8 cellular contexts compared by ENCODE assay signal in genomic region chr7:44307301-44307900, GRCh38. TPM values are rescaled to one million over a fixed set of nuclear protein-coding genes. Genes with fewer than 3 reads are reported as not detected.
A peak's percentile ranks its signal among the peaks of the same experiment; 100 is the strongest.
DNase-seq lines count a peak whose midpoint lies in the region; ATAC-seq, FAIRE-seq and TF ChIP-seq lines count a peak whose summit lies in the region.

No MANE protein-coding gene starts in this region.

- H3K14ac ChIP-seq in H1 (ENCODE audit: insufficient read length) = no peak overlapping the region

- no peaks in the 10 kb centered on the region for H3K36me3 ChIP-seq in H1 (ENCODE audit: control insufficient read depth in 2 of 4, insufficient read depth in 4 of 4, low read length in 3 of 4)

- FAIRE-seq in RCC 7860 (lab: Jason Lieb, UNC) = peak; percentile 84
- no peak for FAIRE-seq in H1 (lab: Jason Lieb, UNC)

- H3K18ac ChIP-seq in H1 (ENCODE audit: extremely low read depth, low read length) = no peak overlapping the region

- no peaks in the 10 kb centered on the region for H3K36me3 Mint-ChIP-seq in osteocyte (ENCODE audit: unreplicated experiment)

- CTCF ChIA-PET in H1 (lab: Charles Lee; ENCODE audit: partially characterized antibody) = interaction anchor here (0.6 to 3.4 kb wide), 11 partner anchors 13 to 258 kb away, joined by 3 to 37 read pairs (median 3); no protein-coding TSS in a partner anchor

- no peak overlapping the region for H2AFZ ChIP-seq in H1 (ENCODE audit: low read length)

- H2BK5ac ChIP-seq in H1 (ENCODE audit: low read depth, low read length) = no peak overlapping the region

- H3K9me3 Mint-ChIP-seq in osteocyte (ENCODE audit: unreplicated experiment) = peaks cover 4% of the 10 kb centered on the region

- H3K27me3 Mint-ChIP-seq in osteocyte (ENCODE audit: unreplicated experiment) = peaks cover 31% of the 10 kb centered on the region

- no peak overlapping the region for H3K4ac ChIP-seq in H1 (replicated peaks; ENCODE audit: insufficient read length, low read depth, low read length)

- no peaks in the 10 kb centered on the region for H3K79me2 ChIP-seq in H1 (ENCODE audit: control insufficient read depth in 1 of 2, insufficient read depth in 2 of 2, low read length in 2 of 2)

- peaks cover 3% of the 10 kb centered on the region for H3K4me1 Mint-ChIP-seq in osteocyte (ENCODE audit: unreplicated experiment)

- H3K23me2 ChIP-seq in H1 (ENCODE audit: low read depth, low read length) = peaks cover 8% of the 10 kb centered on the region; the same call in 1 of the 2 replicates

- TF ChIP-seq EP300 in H1 (IDR thresholded peaks at IDR 0.05; ENCODE audit: borderline replicate concordance in 1 of 2, low read depth in 2 of 2, low read length in 2 of 2) = no peak

- H3K4me1 ChIP-seq in H1 (replicated peaks in 1 of 4; ENCODE audit: control insufficient read depth in 3 of 4, insufficient read depth in 4 of 4, low read length in 3 of 4) = peaks cover 0 to 8% (median 6%) of the 10 kb centered on the region in 4 experiments; a peak in 4 of 7 replicates

- H4K91ac ChIP-seq in H1 (replicated peaks; ENCODE audit: insufficient read length, low read length) = no peak overlapping the region

- H2BK15ac ChIP-seq in H1 (ENCODE audit: low read length) = no peak overlapping the region

- WGBS in H1 (ENCODE audit: extremely low coverage in 1 of 2, insufficient coverage in 1 of 2, insufficient read length in 1 of 2, insufficient replicate concordance in 2 of 2, low coverage in 1 of 2, low lambda C conversion rate in 2 of 2, missing lambda C conversion rate in 1 of 2), 2 experiments = 62% methylated on average over 6 of the region's 7 CpGs; no CpG with 5 or more reads in 1 of the 2 experiments

- H2BK120ac ChIP-seq in H1 (replicated peaks; ENCODE audit: low read depth, low read length) = no peak overlapping the region

- H4K8ac ChIP-seq in H1 (ENCODE audit: extremely low read depth, insufficient read depth, low read length) = no peak overlapping the region

- no peak overlapping the region for H2AK5ac ChIP-seq in H1 (ENCODE audit: low read depth, low read length)

- no peak overlapping the region for H3K23ac ChIP-seq in H1 (ENCODE audit: insufficient read length)

- no peak overlapping the region for H3K9ac ChIP-seq in H1 (replicated peaks in 1 of 4; ENCODE audit: extremely low read depth in 1 of 4, low read depth in 3 of 4, low read length in 3 of 4)

- DNase-seq in DMS153 (lab: John Stamatoyannopoulos, UW) (peak; percentile 46), HFF-Myc (ENCODE audit: extremely low read depth, low read depth) (peak; percentile 11), RCC 7860 (ENCODE audit: low spot score) (peak; percentile 86), H1 (ENCODE audit: low read depth in 1 of 2, low spot score in 2 of 2) (peak in 1 of 2 experiments; percentile 49), osteocyte (ENCODE audit: extremely low spot score, unreplicated experiment) (peak; percentile 77), GF-D8 (lab: John Stamatoyannopoulos, UW) (no peak)
- no peak for DNase-seq in activated CD4-positive, alpha-beta T cell treated with anti-CD3 and anti-CD28 coated beads for 1 hour

- H2BK12ac ChIP-seq in H1 (ENCODE audit: low read depth, low read length) = no peak overlapping the region

- H3K79me1 ChIP-seq in H1 (ENCODE audit: low read depth, low read length) = no peaks in the 10 kb centered on the region

- H4K20me1 ChIP-seq in H1 (replicated peaks in 1 of 2; ENCODE audit: control insufficient read depth in 1 of 2, insufficient read depth in 2 of 2, low read length in 2 of 2) = no peaks in the 10 kb centered on the region

- no peaks in the 10 kb centered on the region for H3K9me3 ChIP-seq in H1 (ENCODE audit: insufficient read depth in 2 of 2, low read depth in 1 of 2, low read length in 1 of 2)

- H3K4me3 ChIP-seq in HFF-Myc (replicated peaks; ENCODE audit: low read depth, low read length) (no peak overlapping the region), H1 (ENCODE audit: extremely low read depth in 1 of 4, insufficient read depth in 2 of 4, low read depth in 3 of 4, low read length in 4 of 4) (no peak overlapping the region)

- no peak overlapping the region for H3K27ac Mint-ChIP-seq in osteocyte (ENCODE audit: unreplicated experiment)

- no peak overlapping the region for H4K5ac ChIP-seq in H1 (ENCODE audit: insufficient read length, low read depth, low read length)

- peak; percentile 66 to 71 for TF ChIP-seq RAD21 in H1 (IDR thresholded peaks at IDR 0.05 in 1 of 2, conservative IDR thresholded peaks at IDR 0.05 in 1 of 2; ENCODE audit: low read depth in 2 of 2, low read length in 2 of 2)

- no peak overlapping the region for H3K4me3 Mint-ChIP-seq in osteocyte (ENCODE audit: unreplicated experiment)

- no peak for TF ChIP-seq POLR2A in H1 (IDR thresholded peaks at IDR 0.05; ENCODE audit: control extremely low read depth in 1 of 2, low read depth in 2 of 2, low read length in 2 of 2)

- no peak overlapping the region for H3K56ac ChIP-seq in H1 (replicated peaks; ENCODE audit: insufficient read length, low read depth, low read length)

- no peak overlapping the region for H3K4me2 ChIP-seq in H1 (ENCODE audit: insufficient read depth in 1 of 2, low read depth in 2 of 2, low read length in 2 of 2)

- no peak overlapping the region for H2BK20ac ChIP-seq in H1 (ENCODE audit: low read length)

- peak; percentile 43 for TF ChIP-seq CTCF in HFF-Myc (IDR thresholded peaks at IDR 0.05; ENCODE audit: low read depth, low read length, missing control alignments)
- TF ChIP-seq CTCF in H1 (IDR thresholded peaks at IDR 0.05; ENCODE audit: control extremely low read depth in 1 of 3, insufficient read depth in 1 of 3, low read depth in 1 of 3, low read length in 3 of 3) = peak; percentile 59 to 76 (median 60)
- TF ChIP-seq CTCF in osteocyte (IDR thresholded peaks at IDR 0.05) = peak; percentile 34

- H3K27me3 ChIP-seq in H1 (replicated peaks in 1 of 4; ENCODE audit: control insufficient read depth in 3 of 4, extremely low read depth in 1 of 4, insufficient read depth in 3 of 4, low read length in 3 of 4) = peaks cover 14 to 31% (median 28%) of the 10 kb centered on the region in 4 experiments; a peak in 6 of 7 replicates

- ATAC-seq in GM21786 (IDR thresholded peaks at IDR 0.05; ENCODE audit: unreplicated experiment) = no peak

- no peak overlapping the region for H3K27ac ChIP-seq in H1 (ENCODE audit: low read depth, low read length)

- POLR2A ChIA-PET in H1 (lab: Charles Lee; ENCODE audit: partially characterized antibody) = interaction anchor here (1.1 kb wide), 1 partner anchor 13 kb away, joined by 3 read pairs; no protein-coding TSS in a partner anchor

TF ChIP-seq in H1, 55 proteins besides CTCF, POLR2A, EP300 and RAD21:
- TF ChIP-seq KDM5A (IDR thresholded peaks at IDR 0.05; ENCODE audit: low read length) = no peak
- TF ChIP-seq MAX (IDR thresholded peaks at IDR 0.05) = 0 out of 2 replicates have a peak, but pooled peaks have one; percentile 34
- peak; percentile 85 for TF ChIP-seq TEAD4 (IDR thresholded peaks at IDR 0.05; ENCODE audit: low read depth, low read length)

RNA-seq across cellular contexts. Expression of gene CAMK2B, which starts 18.0 kb away (rescaled TPM):
- 0.15 and 0.17 TPM in 2 replicates for total RNA-seq in H1 (2021; fragmentation: NEBNext Ultra II Directional; extraction: Animal tissue kit (Norgen Biotek cat#: 25700))
- polyA plus RNA-seq in H1 (2011; rRNA removed) = 0.05 and 0.14 TPM in 2 replicates
- 0.39 TPM for polyA plus RNA-seq in H1 (2011; cell fraction: cytosol; rRNA removed)
- 0.23 TPM for polyA plus RNA-seq in H1 (2011; cell fraction: nucleus; rRNA removed)
- polyA plus RNA-seq in H1 (2012, experiment 1 of 2) = 0.04 to 0.09 TPM (median 0.09 TPM) in 3 of 4 replicates, not detected in the other
- not detected for polyA plus RNA-seq in H1 (2012, experiment 2 of 2)
- 0.02 TPM for polyA plus RNA-seq in H1 (2013, experiment 1 of 2)
- 0.02 TPM for polyA plus RNA-seq in H1 (2013, experiment 2 of 2)
- polyA minus RNA-seq in H1 (2011; rRNA and poly(A)+ RNA removed) = not detected in 2 replicates
- polyA minus RNA-seq in H1 (2011; cell fraction: cytosol; rRNA and poly(A)+ RNA removed) = not detected
- polyA minus RNA-seq in H1 (2011; cell fraction: nucleus; rRNA and poly(A)+ RNA removed) = not detected
- not detected in 2 replicates for total RNA-seq in osteocyte

Comparison
In these comparisons a context has a peak if more than half of its experiments do, and no peak if none do; other contexts are left out.
1. DNase-seq: peak in DMS153 (single experiment), HFF-Myc (single experiment), RCC 7860 (single experiment) and osteocyte (single experiment); none in GF-D8 (single experiment) and activated CD4-positive, alpha-beta T cell treated with anti-CD3 and anti-CD28 coated beads for 1 hour (single experiment).
2. Peak in every context shown above with its lines, with median percentiles within 50 percentile points of each other: CTCF ChIP-seq.